In the genomic region with DNA sequence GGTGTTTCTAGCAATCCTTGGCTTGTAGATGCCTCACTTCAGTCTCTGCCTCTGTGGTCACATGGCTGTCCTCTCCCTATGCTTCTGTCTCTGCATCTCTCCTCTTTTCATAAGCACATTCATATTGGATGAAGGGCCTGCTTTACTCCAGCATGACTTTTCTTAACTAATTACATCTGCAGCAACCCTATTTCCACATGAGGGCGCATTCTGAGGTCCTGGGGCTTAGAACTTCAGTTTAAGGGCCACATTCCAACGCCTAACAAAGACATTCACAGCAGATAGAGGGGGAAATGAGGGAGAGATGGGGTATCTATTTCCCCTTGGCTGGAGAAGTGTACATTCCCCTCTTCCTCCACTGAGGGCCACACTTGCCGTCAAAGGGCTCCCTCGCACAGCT, we compare ENCODE assay signal across 19 cellular contexts.
DNase-seq lines count a peak whose midpoint lies in the region; TF ChIP-seq lines count a peak whose summit lies in the region.
"Had no signal": no experiment of that assay in that cellular context is flagged by ENCODE, and none has a peak within 500 bp of the region (broad histone marks: within the 10 kb centered on the region; RNA-seq: fewer than 3 reads in every experiment).

No MANE protein-coding gene starts in this region.

- H3K9ac ChIP-seq in endodermal cell (ENCODE audit: extremely low read depth, low read length, poor library complexity, severe bottlenecking), result no peak overlapping the region
- no peak overlapping the region for H3K9ac ChIP-seq in mesendoderm (ENCODE audit: low read length)
- H3K9ac ChIP-seq: BLaER1 treated with 17β-estradiol and CSF1 and Interleukin-3, amounts not matched to agents 10 nM and 100 nM had no signal

- no peaks in the 10 kb centered on the region for H3K9me3 ChIP-seq in endodermal cell (ENCODE audit: control insufficient read depth, low read length)

- H3K27ac ChIP-seq in C4-2B (no peak overlapping the region), endodermal cell (ENCODE audit: low read depth, low read length) (no peak overlapping the region), mesendoderm (ENCODE audit: low read depth, low read length) (no peak overlapping the region)
- H3K27ac ChIP-seq: BLaER1 treated with 17β-estradiol and CSF1 and Interleukin-3, amounts not matched to agents 10 nM and 100 nM had no signal

- no peak overlapping the region for H3K4me2 ChIP-seq in mesendoderm (ENCODE audit: low read length)
- H3K4me2 ChIP-seq: BLaER1 treated with 17β-estradiol and CSF1 and Interleukin-3, amounts not matched to agents 10 nM and 100 nM had no signal

- H3K4me1 ChIP-seq in endodermal cell (ENCODE audit: control insufficient read depth, insufficient read depth, low read length) (no peaks in the 10 kb centered on the region), mesendoderm (ENCODE audit: control insufficient read depth, low read depth, low read length) (peaks cover 15% of the 10 kb centered on the region)

- H3K4me3 Mint-ChIP-seq in endodermal cell, result no peak overlapping the region
- H3K4me3 Mint-ChIP-seq: B cell; CD4-positive, CD25-positive, alpha-beta regulatory T cell; CD8-positive, alpha-beta memory T cell had no signal

- no peak overlapping the region for H3K18ac ChIP-seq in mesendoderm (ENCODE audit: low read length)

- no peak overlapping the region for H3K4ac ChIP-seq in mesendoderm (ENCODE audit: low read depth, low read length)

- H3K56ac ChIP-seq in mesendoderm (ENCODE audit: low read length), result no peak overlapping the region

- peaks cover 1% of the 10 kb centered on the region for H3K9me3 Mint-ChIP-seq in endodermal cell

- no peak overlapping the region for H3K27ac Mint-ChIP-seq in endodermal cell
- H3K27ac Mint-ChIP-seq: B cell; CD4-positive, CD25-positive, alpha-beta regulatory T cell; CD8-positive, alpha-beta memory T cell had no signal

- H3K79me2 ChIP-seq in mesendoderm (ENCODE audit: control insufficient read depth, insufficient read depth, low read length), result no peaks in the 10 kb centered on the region

- no peak overlapping the region for H2BK120ac ChIP-seq in mesendoderm (ENCODE audit: low read depth, low read length)

- no peak overlapping the region for H4K5ac ChIP-seq in mesendoderm (ENCODE audit: low read length)

- peak overlapping the region; percentile 49 for H2AK5ac ChIP-seq in mesendoderm (ENCODE audit: low read length)

- peak; percentile 20 for TF ChIP-seq CTCF in C4-2B (conservative IDR thresholded peaks at IDR 0.05)
- TF ChIP-seq CTCF in LNCaP clone FGC (IDR thresholded peaks at IDR 0.05; ENCODE audit: control insufficient read depth, extremely low read depth, insufficient read depth), result peak; percentile 16; the same call in 1 of the 2 replicates
- TF ChIP-seq CTCF in endodermal cell (conservative IDR thresholded peaks at IDR 0.05), result peak; percentile 52

- DNase-seq in LNCaP clone FGC (ENCODE audit: low read depth) (no peak), endodermal cell (no peak), mesendoderm (peak; percentile 26), germinal center (ENCODE audit: low spot score) (no peak), putamen (ENCODE audit: low spot score) (no peak), SIG-M5 treated with dmso at 0.1 percent for 504 hours (lab: John Stamatoyannopoulos, UW; ENCODE audit: unreplicated experiment) (no peak)
- no peak for DNase-seq in stimulated activated CD4-positive, alpha-beta T cell treated with anti-CD3 and anti-CD28 coated beads, Interleukin-2, amount 100 ng/mL, for 48 hours
- DNase-seq: 8988T; CD4-positive, CD25-positive, alpha-beta regulatory T cell; CD8-positive, alpha-beta memory T cell; COR-L47; DMS 273 treated with DMSO at 0.1 percent for 48 hours; DMS53; DND-41; EL had no signal

- no peaks in the 10 kb centered on the region for H3K36me3 Mint-ChIP-seq in endodermal cell (ENCODE audit: low read depth)
- H3K36me3 Mint-ChIP-seq: CD4-positive, CD25-positive, alpha-beta regulatory T cell; CD8-positive, alpha-beta memory T cell had no signal

- no peak overlapping the region for H4K8ac ChIP-seq in mesendoderm (ENCODE audit: low read depth, low read length)

- H3K36me3 ChIP-seq in endodermal cell (ENCODE audit: control insufficient read depth, insufficient read depth, low read length), result no peaks in the 10 kb centered on the region
- H3K36me3 ChIP-seq in mesendoderm (ENCODE audit: control insufficient read depth, insufficient read depth, low read length), result no peaks in the 10 kb centered on the region
- H3K36me3 ChIP-seq: BLaER1 treated with 17β-estradiol and CSF1 and Interleukin-3, amounts not matched to agents 10 nM and 100 nM had no signal

- H3K23ac ChIP-seq in mesendoderm (ENCODE audit: low read length), result no peak overlapping the region

- H3K4me1 Mint-ChIP-seq in endodermal cell, result peaks cover 19% of the 10 kb centered on the region
- H3K4me1 Mint-ChIP-seq: B cell; CD4-positive, CD25-positive, alpha-beta regulatory T cell; CD8-positive, alpha-beta memory T cell had no signal

- peak overlapping the region; percentile 54 for H2BK5ac ChIP-seq in mesendoderm (ENCODE audit: low read length)

- no peak overlapping the region for H2BK15ac ChIP-seq in mesendoderm (replicated peaks; ENCODE audit: low read depth)

- no peak overlapping the region for H3K4me3 ChIP-seq in LNCaP clone FGC (ENCODE audit: low read depth, low read length)
- no peak overlapping the region for H3K4me3 ChIP-seq in endodermal cell (ENCODE audit: low read length)
- no peak overlapping the region for H3K4me3 ChIP-seq in mesendoderm (ENCODE audit: low read length)
- H3K4me3 ChIP-seq: BLaER1 treated with 17β-estradiol and CSF1 and Interleukin-3, amounts not matched to agents 10 nM and 100 nM; GM12878 had no signal

- no peaks in the 10 kb centered on the region for H3K79me1 ChIP-seq in mesendoderm (ENCODE audit: low read length)

- WGBS in endodermal cell (ENCODE audit: insufficient coverage in 1 of 2, insufficient read length in 1 of 2), 2 experiments, result 87 to 93% methylated on average over 3 to 4 of the region's 4 CpGs
- no CpG with 5 or more reads among the region's 4 CpGs for WGBS in mesendoderm (ENCODE audit: extremely low coverage, insufficient coverage, low lambda C conversion rate)

- H3K27me3 ChIP-seq in endodermal cell (ENCODE audit: control insufficient read depth, insufficient read depth, low read length, poor library complexity, severe bottlenecking) (no peaks in the 10 kb centered on the region), mesendoderm (ENCODE audit: insufficient read depth, low read length, poor library complexity) (no peaks in the 10 kb centered on the region)
- H3K27me3 ChIP-seq: BLaER1 treated with 17β-estradiol and CSF1 and Interleukin-3, amounts not matched to agents 10 nM and 100 nM had no signal

- peaks cover 5% of the 10 kb centered on the region for H3K27me3 Mint-ChIP-seq in endodermal cell (ENCODE audit: insufficient read depth)
- H3K27me3 Mint-ChIP-seq: B cell; CD4-positive, CD25-positive, alpha-beta regulatory T cell; CD8-positive, alpha-beta memory T cell had no signal
